1 cellular context compared by ENCODE assay signal in genomic region chr2:112674229-112674628, GRCh38.
TF ChIP-seq lines count a peak whose summit lies in the region.

No MANE protein-coding gene starts in this region.

TF ChIP-seq in GM12878, 131 proteins besides CTCF, POLR2A, EP300 and RAD21 (continued from another document):
- TF ChIP-seq ZBTB11 (CRISPR knock-in tag; IDR thresholded peaks at IDR 0.05) (no peak), ZBTB33 (IDR thresholded peaks at IDR 0.05) (no peak), HDAC2 (IDR thresholded peaks at IDR 0.05) (no peak), CBFB (IDR thresholded peaks at IDR 0.05; ENCODE audit: low read depth) (no peak), RCOR1 (conservative IDR thresholded peaks at IDR 0.05; ENCODE audit: low read depth, low read length) (no peak), ZNF207 (IDR thresholded peaks at IDR 0.05; ENCODE audit: borderline replicate concordance) (no peak)
TF ChIP-seq in GM12878: peak in this region for 0.
